ENCODE assay signal across 17 cellular contexts in genomic region chr1:42002220-42002619, GRCh38.
A peak's percentile ranks its signal among the peaks of the same experiment; 100 is the strongest.
DNase-seq lines count a peak whose midpoint lies in the region; ATAC-seq, FAIRE-seq and TF ChIP-seq lines count a peak whose summit lies in the region.
"Had no signal": no experiment of that assay in that cellular context is flagged by ENCODE, and none has a peak within 500 bp of the region (broad histone marks: within the 10 kb centered on the region; RNA-seq: fewer than 3 reads in every experiment).

No MANE protein-coding gene starts in this region.

- H3K4me3 ChIP-seq in pancreas, result no peak overlapping the region
- H3K4me3 ChIP-seq: GM23338, SJSA1 had no signal

- no peak overlapping the region for H3K4me3 Mint-ChIP-seq in activated CD4-positive, alpha-beta T cell treated with anti-CD3 and anti-CD28 coated beads, Interleukin-2, amount 10 ng/mL, durations not matched to agents 24 days and 14 days
- H3K4me3 Mint-ChIP-seq in HFFc6, result no peak overlapping the region
- H3K4me3 Mint-ChIP-seq: CD4-positive, alpha-beta T cell; GM23338; T-helper 2 cell treated with Interferon-gamma antibody and Interleukin-4, amounts not matched to agents 5 μg/mL and 100 μg/mL, for 36 hours had no signal

- no peaks in the 10 kb centered on the region for H3K4me1 ChIP-seq in pancreas
- H3K4me1 ChIP-seq: SJSA1 had no signal

- peaks cover 3% of the 10 kb centered on the region for H3K9me3 Mint-ChIP-seq in activated CD4-positive, alpha-beta T cell treated with anti-CD3 and anti-CD28 coated beads, Interleukin-2, amount 10 ng/mL, durations not matched to agents 24 days and 14 days
- H3K9me3 Mint-ChIP-seq in HFFc6, result no peaks in the 10 kb centered on the region
- H3K9me3 Mint-ChIP-seq: CD4-positive, alpha-beta T cell; GM23338; T-helper 2 cell treated with Interferon-gamma antibody and Interleukin-4, amounts not matched to agents 5 μg/mL and 100 μg/mL, for 36 hours had no signal

- peak; percentile 45 for DNase-seq in activated CD4-positive, alpha-beta T cell treated with anti-CD3 and anti-CD28 coated beads, Interleukin-2, amount 10 ng/mL, durations not matched to agents 24 days and 14 days
- no peak for DNase-seq in activated CD4-positive, alpha-beta T cell treated with anti-CD3 and anti-CD28 coated beads for 1 hour
- DNase-seq in NCI-H2029 treated with DMSO at 0.1 percent for 48 hours (lab: John Stamatoyannopoulos, UW) (peak; percentile 91), NCI-H69 (lab: John Stamatoyannopoulos, UW) (peak; percentile 69), pancreas (peak in 3 of 6 donors; percentile 13 to 16 (median 13)), HuH-7 (ENCODE audit: low spot score) (no peak), HFFc6 (no peak), urothelium cell line (ENCODE audit: low spot score) (no peak)
- DNase-seq: CD4-positive, alpha-beta T cell; NCI-H1048; NCI-H1694 treated with DMSO at 0.1 percent for 48 hours; PC-3; SW 1271 had no signal

- H3K36me3 Mint-ChIP-seq in activated CD4-positive, alpha-beta T cell treated with anti-CD3 and anti-CD28 coated beads, Interleukin-2, amount 10 ng/mL, durations not matched to agents 24 days and 14 days (ENCODE audit: low read depth), result no peaks in the 10 kb centered on the region
- no peaks in the 10 kb centered on the region for H3K36me3 Mint-ChIP-seq in HFFc6 (ENCODE audit: low read depth)

- no peaks in the 10 kb centered on the region for H3K27me3 Mint-ChIP-seq in activated CD4-positive, alpha-beta T cell treated with anti-CD3 and anti-CD28 coated beads, Interleukin-2, amount 10 ng/mL, durations not matched to agents 24 days and 14 days
- H3K27me3 Mint-ChIP-seq in HFFc6 (ENCODE audit: insufficient read depth), result peaks cover 4% of the 10 kb centered on the region; the same call in 1 of the 2 replicates
- H3K27me3 Mint-ChIP-seq: CD4-positive, alpha-beta T cell had no signal

- no peaks in the 10 kb centered on the region for H3K36me3 ChIP-seq in pancreas
- H3K36me3 ChIP-seq: SJSA1 had no signal

- TF ChIP-seq CTCF in pancreas (IDR thresholded peaks at IDR 0.05) (no peak), HFFc6 (IDR thresholded peaks at IDR 0.05) (no peak)

- intact Hi-C loops in activated CD4-positive, alpha-beta T cell treated with anti-CD3 and anti-CD28 coated beads, Interleukin-2, amount 10 ng/mL, durations not matched to agents 24 days and 14 days (cut with micrococcal nuclease), result no loop called here
- intact Hi-C loops in pancreas (cut with DNase I), result no loop called here

- no peak for FAIRE-seq in pancreas (lab: Jason Lieb, UNC)
- no peak for FAIRE-seq in urothelium cell line (lab: Jason Lieb, UNC)
- FAIRE-seq: GM19239 had no signal

- peak in 3 of 4 donors; percentile 78 to 91 (median 84) for ATAC-seq in pancreas
- ATAC-seq: GM23338, PC-3 had no signal

- 44 to 45% methylated on average over 4 of the region's 4 CpGs for WGBS in pancreas, 2 donors

- no peaks in the 10 kb centered on the region for H3K9me3 ChIP-seq in pancreas
- H3K9me3 ChIP-seq: SJSA1 had no signal

- peaks cover 2% of the 10 kb centered on the region for H3K4me1 Mint-ChIP-seq in activated CD4-positive, alpha-beta T cell treated with anti-CD3 and anti-CD28 coated beads, Interleukin-2, amount 10 ng/mL, durations not matched to agents 24 days and 14 days
- peaks cover 8% of the 10 kb centered on the region; the same call in 1 of the 2 replicates for H3K4me1 Mint-ChIP-seq in HFFc6 (ENCODE audit: low read depth)

- no peak overlapping the region for H3K27ac Mint-ChIP-seq in activated CD4-positive, alpha-beta T cell treated with anti-CD3 and anti-CD28 coated beads, Interleukin-2, amount 10 ng/mL, durations not matched to agents 24 days and 14 days
- H3K27ac Mint-ChIP-seq in HFFc6, result no peak overlapping the region
- H3K27ac Mint-ChIP-seq: CD4-positive, alpha-beta T cell; GM23338; T-helper 2 cell treated with Interferon-gamma antibody and Interleukin-4, amounts not matched to agents 5 μg/mL and 100 μg/mL, for 36 hours had no signal

- no peak overlapping the region for H3K27ac ChIP-seq in pancreas
- H3K27ac ChIP-seq: SJSA1 had no signal

- H3K27me3 ChIP-seq in pancreas, result no peaks in the 10 kb centered on the region
- H3K27me3 ChIP-seq: SJSA1 had no signal

Comparison
In these comparisons a context has a peak if more than half of its experiments do, and no peak if none do; other contexts are left out.
1. DNase-seq: peak in activated CD4-positive, alpha-beta T cell treated with anti-CD3 and anti-CD28 coated beads, Interleukin-2, amount 10 ng/mL, durations not matched to agents 24 days and 14 days (single experiment), NCI-H2029 treated with DMSO at 0.1 percent for 48 hours (single experiment) and NCI-H69 (single experiment); none in activated CD4-positive, alpha-beta T cell treated with anti-CD3 and anti-CD28 coated beads for 1 hour (single experiment), HuH-7 (single experiment), HFFc6 (single experiment) and urothelium cell line (single experiment).